20 cellular contexts compared by ENCODE assay signal in genomic region chr12:98320026-98320425, GRCh38.
DNase-seq lines count a peak whose midpoint lies in the region; ATAC-seq and TF ChIP-seq lines count a peak whose summit lies in the region.
"Had no signal": no experiment of that assay in that cellular context is flagged by ENCODE, and none has a peak within 500 bp of the region (broad histone marks: within the 10 kb centered on the region; RNA-seq: fewer than 3 reads in every experiment).

No MANE protein-coding gene starts in this region.

- H3K9me3 Mint-ChIP-seq in GM23338, result no peaks in the 10 kb centered on the region
- H3K9me3 Mint-ChIP-seq: CD4-positive, alpha-beta T cell had no signal

- no peak overlapping the region for H3K4me3 ChIP-seq in GM23338
- no peak overlapping the region for H3K4me3 ChIP-seq in astrocyte of the spinal cord (ENCODE audit: low read depth, low read length)
- H3K4me3 ChIP-seq in tibial artery, result no peak overlapping the region
- H3K4me3 ChIP-seq: A549; BLaER1 treated with 17β-estradiol and CSF1 and Interleukin-3, amounts not matched to agents 10 nM and 100 nM had no signal

- no peak overlapping the region for H3K27ac ChIP-seq in GM23338 (ENCODE audit: low read depth)
- no peak overlapping the region for H3K27ac ChIP-seq in tibial artery
- H3K27ac ChIP-seq: A549; BLaER1 treated with 17β-estradiol and CSF1 and Interleukin-3, amounts not matched to agents 10 nM and 100 nM; HL-60; RWPE1 had no signal

- in situ Hi-C loops in astrocyte of the spinal cord (cut with HindIII; ENCODE audit: low sequenced_read_pairs), result no loop called here

- intact Hi-C loops in tibial artery (cut with DNase I; ENCODE audit: low total_unique reads), result no loop called here

- TF ChIP-seq CTCF in GM23338 (conservative IDR thresholded peaks at IDR 0.05; ENCODE audit: low read depth in 2 of 2) (no peak), astrocyte of the spinal cord (IDR thresholded peaks at IDR 0.05; ENCODE audit: low read depth, low read length) (no peak), tibial artery (IDR thresholded peaks at IDR 0.05) (no peak)

- no peaks in the 10 kb centered on the region for H3K4me1 ChIP-seq in GM23338 (ENCODE audit: insufficient read depth)
- H3K4me1 ChIP-seq in tibial artery, result no peaks in the 10 kb centered on the region

- peak overlapping the region; percentile 41; the same call in 1 of the 2 replicates for H3K27ac Mint-ChIP-seq in GM23338
- H3K27ac Mint-ChIP-seq: CD4-positive, alpha-beta T cell had no signal

- H3K9me2 ChIP-seq in GM23338 (ENCODE audit: insufficient read depth), result no peaks in the 10 kb centered on the region

- H3K9me3 ChIP-seq in tibial artery, result no peaks in the 10 kb centered on the region
- H3K9me3 ChIP-seq: A549 had no signal

- no peaks in the 10 kb centered on the region for H3K27me3 Mint-ChIP-seq in GM23338 (ENCODE audit: insufficient read depth, low read depth, poor library complexity)
- H3K27me3 Mint-ChIP-seq: CD4-positive, alpha-beta T cell had no signal

- ATAC-seq in GM23338, result no peak
- ATAC-seq: A549, Panc1 had no signal

- no peak for DNase-seq in GM23338 (ENCODE audit: low spot score)
- peak; percentile 27 for DNase-seq in NCI-H446 treated with DMSO at 0.1 percent for 48 hours (lab: John Stamatoyannopoulos, UW)
- DNase-seq in astrocyte of the spinal cord (ENCODE audit: low read depth, low spot score), result peak; percentile 77
- peak; percentile 13 for DNase-seq in iris pigment epithelial cell (ENCODE audit: low read depth)
- no peak for DNase-seq in tibial artery
- no peak for DNase-seq in superior temporal gyrus (ENCODE audit: extremely low spot score)
- no peak for DNase-seq in GF-D8 (lab: John Stamatoyannopoulos, UW)
- DNase-seq: AML-193; CD4-positive, alpha-beta T cell; MV-4-11; NCI-H1105; NCI-H1436 treated with DMSO at 0.1 percent for 48 hours; NCI-H187 treated with DMSO at 0.1 percent for 48 hours; NCI-H526 treated with DMSO at 0.1 percent for 48 hours; SHP77 had no signal

- no peak overlapping the region for H3K4me3 Mint-ChIP-seq in GM23338
- H3K4me3 Mint-ChIP-seq: CD4-positive, alpha-beta T cell had no signal

- H3K4me1 Mint-ChIP-seq in GM23338, result no peaks in the 10 kb centered on the region

- H3K27me3 ChIP-seq in GM23338 (ENCODE audit: insufficient read depth), result no peaks in the 10 kb centered on the region
- no peaks in the 10 kb centered on the region for H3K27me3 ChIP-seq in tibial artery
- H3K27me3 ChIP-seq: BLaER1 treated with 17β-estradiol and CSF1 and Interleukin-3, amounts not matched to agents 10 nM and 100 nM had no signal

- H4K20me1 ChIP-seq in GM23338 (replicated peaks; ENCODE audit: insufficient read depth), result no peaks in the 10 kb centered on the region
- H4K20me1 ChIP-seq: BLaER1 treated with 17β-estradiol and CSF1 and Interleukin-3, amounts not matched to agents 10 nM and 100 nM had no signal

- H3K79me2 ChIP-seq in GM23338 (replicated peaks; ENCODE audit: insufficient read depth), result no peaks in the 10 kb centered on the region

- H2AFZ ChIP-seq in GM23338, result no peak overlapping the region

- no peak overlapping the region for H3K4me2 ChIP-seq in GM23338
- H3K4me2 ChIP-seq: A549; BLaER1 treated with 17β-estradiol and CSF1 and Interleukin-3, amounts not matched to agents 10 nM and 100 nM had no signal

- H3K36me3 ChIP-seq in GM23338 (ENCODE audit: insufficient read depth), result no peaks in the 10 kb centered on the region
- H3K36me3 ChIP-seq in tibial artery, result no peaks in the 10 kb centered on the region

- H3F3A ChIP-seq in GM23338 (replicated peaks; ENCODE audit: low read depth), result no peaks in the 10 kb centered on the region

- no peaks in the 10 kb centered on the region for H3K36me3 Mint-ChIP-seq in GM23338 (ENCODE audit: low read depth)

TF ChIP-seq in GM23338, 12 proteins besides CTCF, POLR2A, EP300 and RAD21:
- TF ChIP-seq, protein P1, sequence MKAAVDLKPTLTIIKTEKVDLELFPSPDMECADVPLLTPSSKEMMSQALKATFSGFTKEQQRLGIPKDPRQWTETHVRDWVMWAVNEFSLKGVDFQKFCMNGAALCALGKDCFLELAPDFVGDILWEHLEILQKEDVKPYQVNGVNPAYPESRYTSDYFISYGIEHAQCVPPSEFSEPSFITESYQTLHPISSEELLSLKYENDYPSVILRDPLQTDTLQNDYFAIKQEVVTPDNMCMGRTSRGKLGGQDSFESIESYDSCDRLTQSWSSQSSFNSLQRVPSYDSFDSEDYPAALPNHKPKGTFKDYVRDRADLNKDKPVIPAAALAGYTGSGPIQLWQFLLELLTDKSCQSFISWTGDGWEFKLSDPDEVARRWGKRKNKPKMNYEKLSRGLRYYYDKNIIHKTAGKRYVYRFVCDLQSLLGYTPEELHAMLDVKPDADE (IDR thresholded peaks at IDR 0.05), result no peak

Comparison
In these comparisons a context has a peak if more than half of its experiments do, and no peak if none do; other contexts are left out.
1. DNase-seq: peak in NCI-H446 treated with DMSO at 0.1 percent for 48 hours (single experiment), astrocyte of the spinal cord (single experiment) and iris pigment epithelial cell (single experiment); none in GM23338 (single experiment), tibial artery (0 of 2), superior temporal gyrus (single experiment) and GF-D8 (single experiment).